In genomic region chr6:8085053-8085511, GRCh38 we compare ENCODE assay signal across 1 cellular context.
TF ChIP-seq lines count a peak whose summit lies in the region.

No MANE protein-coding gene starts in this region.

TF ChIP-seq in HepG2, 621 proteins besides CTCF, POLR2A, EP300 and RAD21 (continued from another document and continues in another):
- no peak for TF ChIP-seq PBX3 (CRISPR knock-in tag; IDR thresholded peaks at IDR 0.05; ENCODE audit: borderline replicate concordance)
- TF ChIP-seq, protein P1, sequence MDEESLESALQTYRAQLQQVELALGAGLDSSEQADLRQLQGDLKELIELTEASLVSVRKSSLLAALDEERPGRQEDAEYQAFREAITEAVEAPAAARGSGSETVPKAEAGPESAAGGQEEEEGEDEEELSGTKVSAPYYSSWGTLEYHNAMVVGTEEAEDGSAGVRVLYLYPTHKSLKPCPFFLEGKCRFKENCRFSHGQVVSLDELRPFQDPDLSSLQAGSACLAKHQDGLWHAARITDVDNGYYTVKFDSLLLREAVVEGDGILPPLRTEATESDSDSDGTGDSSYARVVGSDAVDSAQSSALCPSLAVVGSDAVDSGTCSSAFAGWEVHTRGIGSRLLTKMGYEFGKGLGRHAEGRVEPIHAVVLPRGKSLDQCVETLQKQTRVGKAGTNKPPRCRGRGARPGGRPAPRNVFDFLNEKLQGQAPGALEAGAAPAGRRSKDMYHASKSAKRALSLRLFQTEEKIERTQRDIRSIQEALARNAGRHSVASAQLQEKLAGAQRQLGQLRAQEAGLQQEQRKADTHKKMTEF (CRISPR knock-in tag; IDR thresholded peaks at IDR 0.05), result peak; percentile 98
- no peak for TF ChIP-seq ZNF558 (CRISPR knock-in tag; IDR thresholded peaks at IDR 0.05; ENCODE audit: borderline replicate concordance)
- TF ChIP-seq, protein P2, sequence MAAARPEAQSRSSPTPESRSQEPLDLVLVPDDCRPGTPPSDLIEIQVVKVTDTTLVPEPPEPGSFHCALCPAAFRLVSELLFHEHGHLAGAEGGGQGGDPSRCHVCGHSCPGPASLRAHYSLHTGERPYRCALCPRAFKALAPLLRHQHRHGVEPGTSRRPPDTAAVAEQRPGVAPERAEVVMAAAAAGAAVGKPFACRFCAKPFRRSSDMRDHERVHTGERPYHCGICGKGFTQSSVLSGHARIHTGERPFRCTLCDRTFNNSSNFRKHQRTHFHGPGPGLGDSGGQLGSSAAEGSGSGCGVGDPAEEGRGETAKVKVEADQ (CRISPR knock-in tag; IDR thresholded peaks at IDR 0.05; ENCODE audit: borderline replicate concordance), result peak; percentile 52; the same call in 1 of the 2 replicates
- peak; percentile 89; the same call in 1 of the 2 replicates for TF ChIP-seq NFKBIZ (CRISPR knock-in tag; IDR thresholded peaks at IDR 0.05)
- peak; percentile 68; the same call in 1 of the 2 replicates for TF ChIP-seq ZNF652 (CRISPR knock-in tag; IDR thresholded peaks at IDR 0.05; ENCODE audit: borderline replicate concordance, low read depth)
- TF ChIP-seq TOPORS (CRISPR knock-in tag; IDR thresholded peaks at IDR 0.05), result no peak
- TF ChIP-seq, protein P3, sequence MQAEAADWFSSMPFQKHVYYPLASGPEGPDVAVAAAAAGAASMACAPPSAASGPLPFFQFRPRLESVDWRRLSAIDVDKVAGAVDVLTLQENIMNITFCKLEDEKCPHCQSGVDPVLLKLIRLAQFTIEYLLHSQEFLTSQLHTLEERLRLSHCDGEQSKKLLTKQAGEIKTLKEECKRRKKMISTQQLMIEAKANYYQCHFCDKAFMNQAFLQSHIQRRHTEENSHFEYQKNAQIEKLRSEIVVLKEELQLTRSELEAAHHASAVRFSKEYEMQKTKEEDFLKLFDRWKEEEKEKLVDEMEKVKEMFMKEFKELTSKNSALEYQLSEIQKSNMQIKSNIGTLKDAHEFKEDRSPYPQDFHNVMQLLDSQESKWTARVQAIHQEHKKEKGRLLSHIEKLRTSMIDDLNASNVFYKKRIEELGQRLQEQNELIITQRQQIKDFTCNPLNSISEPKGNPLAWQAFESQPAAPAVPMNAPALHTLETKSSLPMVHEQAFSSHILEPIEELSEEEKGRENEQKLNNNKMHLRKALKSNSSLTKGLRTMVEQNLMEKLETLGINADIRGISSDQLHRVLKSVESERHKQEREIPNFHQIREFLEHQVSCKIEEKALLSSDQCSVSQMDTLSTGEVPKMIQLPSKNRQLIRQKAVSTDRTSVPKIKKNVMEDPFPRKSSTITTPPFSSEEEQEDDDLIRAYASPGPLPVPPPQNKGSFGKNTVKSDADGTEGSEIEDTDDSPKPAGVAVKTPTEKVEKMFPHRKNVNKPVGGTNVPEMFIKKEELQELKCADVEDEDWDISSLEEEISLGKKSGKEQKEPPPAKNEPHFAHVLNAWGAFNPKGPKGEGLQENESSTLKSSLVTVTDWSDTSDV (CRISPR knock-in tag; IDR thresholded peaks at IDR 0.05), result no peak
- TF ChIP-seq HDAC6 (IDR thresholded peaks at IDR 0.05; ENCODE audit: low read depth, low read length), result no peak
- TF ChIP-seq ZNF20 (CRISPR knock-in tag; IDR thresholded peaks at IDR 0.05), result no peak; the same call in 1 of the 2 replicates
- no peak for TF ChIP-seq ELF4 (CRISPR knock-in tag; IDR thresholded peaks at IDR 0.05; ENCODE audit: borderline replicate concordance)
- no peak for TF ChIP-seq ZNF367 (CRISPR knock-in tag; IDR thresholded peaks at IDR 0.05; ENCODE audit: borderline replicate concordance)
- peak; percentile 66; the same call in 1 of the 2 replicates for TF ChIP-seq ZFP36L1 (CRISPR knock-in tag; IDR thresholded peaks at IDR 0.05)
- TF ChIP-seq, protein P4, sequence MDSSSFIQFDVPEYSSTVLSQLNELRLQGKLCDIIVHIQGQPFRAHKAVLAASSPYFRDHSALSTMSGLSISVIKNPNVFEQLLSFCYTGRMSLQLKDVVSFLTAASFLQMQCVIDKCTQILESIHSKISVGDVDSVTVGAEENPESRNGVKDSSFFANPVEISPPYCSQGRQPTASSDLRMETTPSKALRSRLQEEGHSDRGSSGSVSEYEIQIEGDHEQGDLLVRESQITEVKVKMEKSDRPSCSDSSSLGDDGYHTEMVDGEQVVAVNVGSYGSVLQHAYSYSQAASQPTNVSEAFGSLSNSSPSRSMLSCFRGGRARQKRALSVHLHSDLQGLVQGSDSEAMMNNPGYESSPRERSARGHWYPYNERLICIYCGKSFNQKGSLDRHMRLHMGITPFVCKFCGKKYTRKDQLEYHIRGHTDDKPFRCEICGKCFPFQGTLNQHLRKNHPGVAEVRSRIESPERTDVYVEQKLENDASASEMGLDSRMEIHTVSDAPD (CRISPR knock-in tag; IDR thresholded peaks at IDR 0.05), result peak; percentile 26; the same call in 1 of the 2 replicates
- TF ChIP-seq HOXA5 (CRISPR knock-in tag; IDR thresholded peaks at IDR 0.05), result no peak
- TF ChIP-seq SKI (IDR thresholded peaks at IDR 0.05; ENCODE audit: partially characterized antibody), result peak; percentile 79
- peak; percentile 96 for TF ChIP-seq SP5 (CRISPR knock-in tag; IDR thresholded peaks at IDR 0.05; ENCODE audit: borderline replicate concordance, low read depth)
- TF ChIP-seq RNF2 (conservative IDR thresholded peaks at IDR 0.05; ENCODE audit: low read depth), result no peak
- no peak for TF ChIP-seq ZNF775 (CRISPR knock-in tag; IDR thresholded peaks at IDR 0.05; ENCODE audit: borderline replicate concordance)
- TF ChIP-seq PRPF4 (IDR thresholded peaks at IDR 0.05; ENCODE audit: low read depth, low read length, poor library complexity, severe bottlenecking), result no peak
- TF ChIP-seq, protein P5, sequence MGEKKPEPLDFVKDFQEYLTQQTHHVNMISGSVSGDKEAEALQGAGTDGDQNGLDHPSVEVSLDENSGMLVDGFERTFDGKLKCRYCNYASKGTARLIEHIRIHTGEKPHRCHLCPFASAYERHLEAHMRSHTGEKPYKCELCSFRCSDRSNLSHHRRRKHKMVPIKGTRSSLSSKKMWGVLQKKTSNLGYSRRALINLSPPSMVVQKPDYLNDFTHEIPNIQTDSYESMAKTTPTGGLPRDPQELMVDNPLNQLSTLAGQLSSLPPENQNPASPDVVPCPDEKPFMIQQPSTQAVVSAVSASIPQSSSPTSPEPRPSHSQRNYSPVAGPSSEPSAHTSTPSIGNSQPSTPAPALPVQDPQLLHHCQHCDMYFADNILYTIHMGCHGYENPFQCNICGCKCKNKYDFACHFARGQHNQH (CRISPR knock-in tag; IDR thresholded peaks at IDR 0.05), result peak; percentile 96
- peak; percentile 98 for TF ChIP-seq RARA (CRISPR knock-in tag; IDR thresholded peaks at IDR 0.05)
- 0 out of 2 replicates have a peak, but pooled peaks have one; percentile 43 for TF ChIP-seq ZNF3 (CRISPR knock-in tag; IDR thresholded peaks at IDR 0.05)
- peak; percentile 85 for TF ChIP-seq KDM3A (CRISPR knock-in tag; IDR thresholded peaks at IDR 0.05; ENCODE audit: low read depth)
- no peak for TF ChIP-seq HMGA1 (CRISPR knock-in tag; conservative IDR thresholded peaks at IDR 0.05)
- TF ChIP-seq ZSCAN29 (CRISPR knock-in tag; conservative IDR thresholded peaks at IDR 0.05), result 0 out of 2 replicates have a peak, but pooled peaks have one; percentile 29
- peak; percentile 85 for TF ChIP-seq PPARG (CRISPR knock-in tag; conservative IDR thresholded peaks at IDR 0.05)
- TF ChIP-seq ZZZ3 (CRISPR knock-in tag; IDR thresholded peaks at IDR 0.05; ENCODE audit: borderline replicate concordance), result no peak
- TF ChIP-seq, protein P6, sequence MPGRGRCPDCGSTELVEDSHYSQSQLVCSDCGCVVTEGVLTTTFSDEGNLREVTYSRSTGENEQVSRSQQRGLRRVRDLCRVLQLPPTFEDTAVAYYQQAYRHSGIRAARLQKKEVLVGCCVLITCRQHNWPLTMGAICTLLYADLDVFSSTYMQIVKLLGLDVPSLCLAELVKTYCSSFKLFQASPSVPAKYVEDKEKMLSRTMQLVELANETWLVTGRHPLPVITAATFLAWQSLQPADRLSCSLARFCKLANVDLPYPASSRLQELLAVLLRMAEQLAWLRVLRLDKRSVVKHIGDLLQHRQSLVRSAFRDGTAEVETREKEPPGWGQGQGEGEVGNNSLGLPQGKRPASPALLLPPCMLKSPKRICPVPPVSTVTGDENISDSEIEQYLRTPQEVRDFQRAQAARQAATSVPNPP (CRISPR knock-in tag; IDR thresholded peaks at IDR 0.05), result peak; percentile 42; the same call in 1 of the 2 replicates
- TF ChIP-seq ZMYM2 (CRISPR knock-in tag; IDR thresholded peaks at IDR 0.05), result peak; percentile 73; the same call in 1 of the 2 replicates
- no peak for TF ChIP-seq HNRNPK (IDR thresholded peaks at IDR 0.05; ENCODE audit: low read depth, low read length, poor library complexity, severe bottlenecking)
- no peak for TF ChIP-seq ZNF781 (CRISPR knock-in tag; IDR thresholded peaks at IDR 0.05; ENCODE audit: borderline replicate concordance, not compliant biosample characterization)
- peak; percentile 98 for TF ChIP-seq ZNF614 (CRISPR knock-in tag; IDR thresholded peaks at IDR 0.05; ENCODE audit: borderline replicate concordance)
- TF ChIP-seq ZNF616 (CRISPR knock-in tag; IDR thresholded peaks at IDR 0.05; ENCODE audit: low read depth), result no peak
- no peak for TF ChIP-seq NFE2 (CRISPR knock-in tag; IDR thresholded peaks at IDR 0.05)
- TF ChIP-seq MED13 (CRISPR knock-in tag; IDR thresholded peaks at IDR 0.05), result no peak
- TF ChIP-seq MTA1 (CRISPR knock-in tag; IDR thresholded peaks at IDR 0.05; ENCODE audit: borderline replicate concordance), result no peak
- TF ChIP-seq ZNF83 (CRISPR knock-in tag; IDR thresholded peaks at IDR 0.05; ENCODE audit: borderline replicate concordance), result no peak
- TF ChIP-seq KDM1A (CRISPR knock-in tag; IDR thresholded peaks at IDR 0.05), result peak; percentile 89; the same call in 1 of the 2 replicates
- no peak for TF ChIP-seq MYNN (CRISPR knock-in tag; IDR thresholded peaks at IDR 0.05; ENCODE audit: low read depth)
- peak; percentile 54; the same call in 1 of the 2 replicates for TF ChIP-seq HIVEP1 (CRISPR knock-in tag; IDR thresholded peaks at IDR 0.05)
- 0 out of 2 replicates have a peak, but pooled peaks have one; percentile 32 for TF ChIP-seq SP4 (CRISPR knock-in tag; IDR thresholded peaks at IDR 0.05)
- no peak for TF ChIP-seq ZNF326 (CRISPR knock-in tag; IDR thresholded peaks at IDR 0.05; ENCODE audit: borderline replicate concordance)
- peak; percentile 73; the same call in 1 of the 2 replicates for TF ChIP-seq SMARCC2 (IDR thresholded peaks at IDR 0.05)
- peak; percentile 99 for TF ChIP-seq DPF2 (CRISPR knock-in tag; IDR thresholded peaks at IDR 0.05; ENCODE audit: borderline replicate concordance, low read depth)
- TF ChIP-seq ZFP82 (CRISPR knock-in tag; IDR thresholded peaks at IDR 0.05; ENCODE audit: borderline replicate concordance), result no peak
- no peak for TF ChIP-seq MXD4 (CRISPR knock-in tag; IDR thresholded peaks at IDR 0.05)
- peak; percentile 94 for TF ChIP-seq SAP130 (CRISPR knock-in tag; IDR thresholded peaks at IDR 0.05; ENCODE audit: low read depth)
- TF ChIP-seq NCOA1 (CRISPR knock-in tag; IDR thresholded peaks at IDR 0.05), result peak; percentile 78
- peak; percentile 78 for TF ChIP-seq SOX13 (IDR thresholded peaks at IDR 0.05)
- TF ChIP-seq SOX13 (CRISPR knock-in tag; conservative IDR thresholded peaks at IDR 0.05 in 1 of 2, IDR thresholded peaks at IDR 0.05 in 1 of 2), result peak in 1 of 2 experiments; percentile 93; a peak in 2 of 4 replicates
- TF ChIP-seq GLI4 (CRISPR knock-in tag; IDR thresholded peaks at IDR 0.05; ENCODE audit: borderline replicate concordance), result no peak
- no peak for TF ChIP-seq NFATC3 (CRISPR knock-in tag; IDR thresholded peaks at IDR 0.05)
- TF ChIP-seq FOXA1 (IDR thresholded peaks at IDR 0.05), result no peak
- TF ChIP-seq FOXA1 (CRISPR knock-in tag; IDR thresholded peaks at IDR 0.05), result peak; percentile 50; the same call in 1 of the 2 replicates
- peak; percentile 93 for TF ChIP-seq FOXA3 (CRISPR knock-in tag; IDR thresholded peaks at IDR 0.05)
- peak; percentile 93 for TF ChIP-seq FOXO1 (CRISPR knock-in tag; IDR thresholded peaks at IDR 0.05)
- no peak for TF ChIP-seq TP53 (CRISPR knock-in tag; conservative IDR thresholded peaks at IDR 0.05)
- peak; percentile 78 for TF ChIP-seq CREM (IDR thresholded peaks at IDR 0.05)
- no peak for TF ChIP-seq CREM (CRISPR knock-in tag; IDR thresholded peaks at IDR 0.05)
- TF ChIP-seq MYPOP (CRISPR knock-in tag; IDR thresholded peaks at IDR 0.05), result peak; percentile 70; the same call in 1 of the 2 replicates
- TF ChIP-seq ZNF136 (CRISPR knock-in tag; IDR thresholded peaks at IDR 0.05; ENCODE audit: low read depth), result 0 out of 2 replicates have a peak, but pooled peaks have one; percentile 50
- TF ChIP-seq FOSL1 (CRISPR knock-in tag; IDR thresholded peaks at IDR 0.05; ENCODE audit: borderline replicate concordance), result peak; percentile 100
- TF ChIP-seq ZUFSP (CRISPR knock-in tag; IDR thresholded peaks at IDR 0.05; ENCODE audit: borderline replicate concordance), result no peak
